1 cellular context compared by ENCODE assay signal in the genomic region with DNA sequence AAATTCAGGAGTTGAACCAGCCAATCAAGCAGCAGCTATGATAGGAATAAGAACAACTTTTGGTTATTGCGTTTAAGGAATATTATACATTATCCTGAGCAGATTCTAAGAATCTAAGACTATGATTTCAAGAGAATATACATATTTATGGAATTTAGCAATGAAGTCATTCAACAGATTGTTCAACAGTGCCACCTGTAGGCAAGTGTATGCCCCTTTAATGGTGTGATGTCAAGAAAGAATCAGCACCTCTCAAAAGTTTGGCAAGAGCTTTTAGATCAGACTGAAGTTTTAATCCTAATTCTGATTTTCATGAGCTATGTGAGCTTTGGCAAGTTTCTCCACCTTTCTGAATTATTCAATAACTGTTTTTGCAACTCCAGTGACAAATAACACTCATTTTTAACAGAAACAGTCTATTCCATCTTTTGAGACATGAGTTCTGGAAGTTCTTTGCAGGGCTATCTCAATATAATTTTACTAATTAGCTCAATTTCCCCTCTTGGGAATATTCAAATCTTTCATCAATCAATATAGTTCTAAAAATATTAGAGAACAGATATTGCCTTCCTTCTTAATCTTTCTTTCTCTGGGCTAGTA.
TF ChIP-seq lines count a peak whose summit lies in the region.

No MANE protein-coding gene starts in this region.

TF ChIP-seq in GM12878, 131 proteins besides CTCF, POLR2A, EP300 and RAD21 (continued from another document):
- TF ChIP-seq, protein P1, sequence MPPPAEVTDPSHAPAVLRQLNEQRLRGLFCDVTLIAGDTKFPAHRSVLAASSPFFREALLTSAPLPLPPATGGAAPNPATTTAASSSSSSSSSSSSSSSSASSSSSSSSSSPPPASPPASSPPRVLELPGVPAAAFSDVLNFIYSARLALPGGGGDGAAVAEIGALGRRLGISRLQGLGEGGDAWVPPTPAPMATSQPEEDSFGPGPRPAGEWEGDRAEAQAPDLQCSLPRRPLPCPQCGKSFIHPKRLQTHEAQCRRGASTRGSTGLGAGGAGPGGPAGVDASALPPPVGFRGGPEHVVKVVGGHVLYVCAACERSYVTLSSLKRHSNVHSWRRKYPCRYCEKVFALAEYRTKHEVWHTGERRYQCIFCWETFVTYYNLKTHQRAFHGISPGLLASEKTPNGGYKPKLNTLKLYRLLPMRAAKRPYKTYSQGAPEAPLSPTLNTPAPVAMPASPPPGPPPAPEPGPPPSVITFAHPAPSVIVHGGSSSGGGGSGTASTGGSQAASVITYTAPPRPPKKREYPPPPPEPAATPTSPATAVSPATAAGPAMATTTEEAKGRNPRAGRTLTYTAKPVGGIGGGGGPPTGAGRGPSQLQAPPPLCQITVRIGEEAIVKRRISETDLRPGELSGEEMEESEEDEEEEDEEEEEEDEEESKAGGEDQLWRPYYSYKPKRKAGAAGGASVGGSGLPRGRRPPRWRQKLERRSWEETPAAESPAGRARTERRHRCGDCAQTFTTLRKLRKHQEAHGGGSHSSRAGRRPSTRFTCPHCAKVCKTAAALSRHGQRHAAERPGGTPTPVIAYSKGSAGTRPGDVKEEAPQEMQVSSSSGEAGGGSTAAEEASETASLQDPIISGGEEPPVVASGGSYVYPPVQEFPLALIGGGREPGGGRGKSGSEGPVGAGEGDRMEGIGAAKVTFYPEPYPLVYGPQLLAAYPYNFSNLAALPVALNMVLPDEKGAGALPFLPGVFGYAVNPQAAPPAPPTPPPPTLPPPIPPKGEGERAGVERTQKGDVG (CRISPR knock-in tag; IDR thresholded peaks at IDR 0.05) = no peak
- TF ChIP-seq, protein P2, sequence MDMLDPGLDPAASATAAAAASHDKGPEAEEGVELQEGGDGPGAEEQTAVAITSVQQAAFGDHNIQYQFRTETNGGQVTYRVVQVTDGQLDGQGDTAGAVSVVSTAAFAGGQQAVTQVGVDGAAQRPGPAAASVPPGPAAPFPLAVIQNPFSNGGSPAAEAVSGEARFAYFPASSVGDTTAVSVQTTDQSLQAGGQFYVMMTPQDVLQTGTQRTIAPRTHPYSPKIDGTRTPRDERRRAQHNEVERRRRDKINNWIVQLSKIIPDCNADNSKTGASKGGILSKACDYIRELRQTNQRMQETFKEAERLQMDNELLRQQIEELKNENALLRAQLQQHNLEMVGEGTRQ (IDR thresholded peaks at IDR 0.05; ENCODE audit: borderline replicate concordance, low read depth, low read length) = no peak
- TF ChIP-seq MTA3 (IDR thresholded peaks at IDR 0.05; ENCODE audit: borderline replicate concordance, low read length) (no peak), GATAD2B (conservative IDR thresholded peaks at IDR 0.05; ENCODE audit: low read depth) (no peak), HDAC6 (IDR thresholded peaks at IDR 0.05; ENCODE audit: unreplicated experiment) (no peak), CHD4 (IDR thresholded peaks at IDR 0.05) (no peak), KAT2A (conservative IDR thresholded peaks at IDR 0.05; ENCODE audit: control insufficient read depth, low read depth, low read length) (no peak), NFYA (IDR thresholded peaks at IDR 0.05; ENCODE audit: borderline replicate concordance, low read depth, low read length) (no peak), SMARCA5 (IDR thresholded peaks at IDR 0.05) (no peak), MXI1 (IDR thresholded peaks at IDR 0.05; ENCODE audit: low read depth, low read length) (no peak), ESRRA (IDR thresholded peaks at IDR 0.05; ENCODE audit: low read length) (no peak), MEF2B (IDR thresholded peaks at IDR 0.05; ENCODE audit: partially characterized antibody, poor library complexity, severe bottlenecking) (no peak)
- TF ChIP-seq, protein P3, sequence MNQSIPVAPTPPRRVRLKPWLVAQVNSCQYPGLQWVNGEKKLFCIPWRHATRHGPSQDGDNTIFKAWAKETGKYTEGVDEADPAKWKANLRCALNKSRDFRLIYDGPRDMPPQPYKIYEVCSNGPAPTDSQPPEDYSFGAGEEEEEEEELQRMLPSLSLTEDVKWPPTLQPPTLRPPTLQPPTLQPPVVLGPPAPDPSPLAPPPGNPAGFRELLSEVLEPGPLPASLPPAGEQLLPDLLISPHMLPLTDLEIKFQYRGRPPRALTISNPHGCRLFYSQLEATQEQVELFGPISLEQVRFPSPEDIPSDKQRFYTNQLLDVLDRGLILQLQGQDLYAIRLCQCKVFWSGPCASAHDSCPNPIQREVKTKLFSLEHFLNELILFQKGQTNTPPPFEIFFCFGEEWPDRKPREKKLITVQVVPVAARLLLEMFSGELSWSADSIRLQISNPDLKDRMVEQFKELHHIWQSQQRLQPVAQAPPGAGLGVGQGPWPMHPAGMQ (IDR thresholded peaks at IDR 0.05; ENCODE audit: borderline replicate concordance) = no peak
- TF ChIP-seq, protein P4, sequence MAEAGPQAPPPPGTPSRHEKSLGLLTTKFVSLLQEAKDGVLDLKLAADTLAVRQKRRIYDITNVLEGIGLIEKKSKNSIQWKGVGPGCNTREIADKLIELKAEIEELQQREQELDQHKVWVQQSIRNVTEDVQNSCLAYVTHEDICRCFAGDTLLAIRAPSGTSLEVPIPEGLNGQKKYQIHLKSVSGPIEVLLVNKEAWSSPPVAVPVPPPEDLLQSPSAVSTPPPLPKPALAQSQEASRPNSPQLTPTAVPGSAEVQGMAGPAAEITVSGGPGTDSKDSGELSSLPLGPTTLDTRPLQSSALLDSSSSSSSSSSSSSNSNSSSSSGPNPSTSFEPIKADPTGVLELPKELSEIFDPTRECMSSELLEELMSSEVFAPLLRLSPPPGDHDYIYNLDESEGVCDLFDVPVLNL (IDR thresholded peaks at IDR 0.05; ENCODE audit: low read depth, low read length) = no peak
TF ChIP-seq in GM12878: peak in this region for 0.
